ENCODE assay signal across 17 cellular contexts in the genomic region with DNA sequence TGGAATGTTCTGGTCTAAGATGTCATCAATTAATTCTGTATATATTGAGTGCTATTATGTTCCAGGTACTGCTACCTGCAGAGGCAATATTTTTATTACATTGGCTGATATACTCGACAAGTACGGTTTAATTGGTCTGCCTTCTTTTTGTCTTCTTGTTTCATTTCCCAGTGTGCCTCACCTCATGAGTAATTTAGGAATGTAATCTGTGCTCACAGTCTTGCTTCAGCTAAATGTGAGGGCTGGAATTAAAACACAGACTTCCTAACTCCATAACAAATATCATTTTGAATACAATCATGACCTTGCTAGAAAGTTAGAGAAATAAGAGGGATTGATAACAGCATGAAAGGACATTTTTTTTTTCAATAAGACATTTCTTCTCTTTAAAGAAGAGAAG. TPM values are rescaled to one million over a fixed set of nuclear protein-coding genes. Genes with fewer than 3 reads are reported as not detected.
DNase-seq lines count a peak whose midpoint lies in the region; ATAC-seq and TF ChIP-seq lines count a peak whose summit lies in the region.
"Had no signal": no experiment of that assay in that cellular context is flagged by ENCODE, and none has a peak within 500 bp of the region (broad histone marks: within the 10 kb centered on the region; RNA-seq: fewer than 3 reads in every experiment).

No MANE protein-coding gene starts in this region.

- ATAC-seq in foreskin keratinocyte (peak; percentile 14), GM18858 (IDR thresholded peaks at IDR 0.05; ENCODE audit: unreplicated experiment) (no peak), GM21576 (IDR thresholded peaks at IDR 0.05; ENCODE audit: unreplicated experiment) (no peak)
- ATAC-seq: GM23338, HCT116 had no signal

- WGBS in suprapubic skin: 62% methylated on average over 2 of the region's 2 CpGs

- no peak for TF ChIP-seq EP300 in suprapubic skin (IDR thresholded peaks at IDR 0.05)

- peak overlapping the region; percentile 55 for H3K27ac ChIP-seq in epithelial cell of prostate
- no peak overlapping the region for H3K27ac ChIP-seq in foreskin keratinocyte
- peak overlapping the region; percentile 24 for H3K27ac ChIP-seq in suprapubic skin

- H3K27me3 ChIP-seq in foreskin keratinocyte (no peaks in the 10 kb centered on the region), suprapubic skin (no peaks in the 10 kb centered on the region)

- H3K4me3 ChIP-seq in suprapubic skin: no peak overlapping the region
- H3K4me3 ChIP-seq: GM23338 had no signal

- H3K36me3 ChIP-seq in suprapubic skin: no peaks in the 10 kb centered on the region

- TF ChIP-seq POLR2A in suprapubic skin (IDR thresholded peaks at IDR 0.05): no peak

- TF ChIP-seq CTCF in foreskin keratinocyte (conservative IDR thresholded peaks at IDR 0.05): no peak
- no peak for TF ChIP-seq CTCF in suprapubic skin (IDR thresholded peaks at IDR 0.05)

- DNase-seq in epithelial cell of prostate (ENCODE audit: low read depth, low spot score) (no peak), foreskin keratinocyte (peak in 1 of 2 donors; percentile 15), suprapubic skin (ENCODE audit: low spot score in 2 of 2) (no peak), DMS 273 treated with DMSO at 0.1 percent for 48 hours (lab: John Stamatoyannopoulos, UW) (no peak)
- DNase-seq: C1 segment of cervical spinal cord; Calu3; CD4-positive, alpha-beta memory T cell; COR-L47; DMS153; DND-41; H9 had no signal

- H3K4me1 ChIP-seq in foreskin keratinocyte: no peaks in the 10 kb centered on the region
- H3K4me1 ChIP-seq in suprapubic skin: no peaks in the 10 kb centered on the region

- H3K9me3 ChIP-seq in suprapubic skin: no peaks in the 10 kb centered on the region

RNA-seq across cellular contexts. Expression of a gene that starts 20.1 kb away (rescaled TPM):
- 0.75 and 1.1 TPM in 2 replicates for total RNA-seq in foreskin keratinocyte
- polyA plus RNA-seq in foreskin keratinocyte: 0.55 and 0.56 TPM in 2 replicates
- 100 to 1,000 TPM; 172 to 373 (median 245) TPM for total RNA-seq in suprapubic skin
- total RNA-seq: A673; CD4-positive, alpha-beta memory T cell had no signal
- polyA plus RNA-seq: BJ; CD4-positive, alpha-beta memory T cell had no signal

Comparison
In these comparisons a context has a peak if more than half of its experiments do, and no peak if none do; other contexts are left out.
1. RNA of a gene that starts 20.1 kb away (total RNA-seq): 172 to 373 TPM in suprapubic skin; 0.75 to 1.1 TPM in foreskin keratinocyte; every median in the first group is over 10 times any median in the second.